Comparison of ENCODE assay signal across 9 cellular contexts in genomic region chr19:1267441-1268391, GRCh38. TPM values are rescaled to one million over a fixed set of nuclear protein-coding genes. Genes with fewer than 3 reads are reported as not detected.
DNase-seq lines count a peak whose midpoint lies in the region; ATAC-seq, FAIRE-seq and TF ChIP-seq lines count a peak whose summit lies in the region.
"Had no signal": no experiment of that assay in that cellular context is flagged by ENCODE, and none has a peak within 500 bp of the region (broad histone marks: within the 10 kb centered on the region; RNA-seq: fewer than 3 reads in every experiment).

No MANE protein-coding gene starts in this region.

- no peaks in the 10 kb centered on the region; the same call in 1 of the 2 replicates for H3K36me3 ChIP-seq in PC-3 (ENCODE audit: low read depth, low read length)
- peaks cover 3 to 17% (median 15%) of the 10 kb centered on the region in 3 donors for H3K36me3 ChIP-seq in pancreas

- H3K36me3 Mint-ChIP-seq in effector memory CD8-positive, alpha-beta T cell (ENCODE audit: insufficient read depth): peaks cover 62% of the 10 kb centered on the region

- no peak overlapping the region for H3K9ac ChIP-seq in PC-3 (ENCODE audit: low read length)

- POLR2A ChIA-PET in PC-3 (lab: Charles Lee; ENCODE audit: unreplicated experiment): no interaction called here

- H3K79me2 ChIP-seq in PC-3 (ENCODE audit: low read length): peaks cover 32% of the 10 kb centered on the region

- WGBS in pancreas, 2 donors: 45 to 48% methylated on average over 36 to 43 of the region's 43 CpGs

- H3K27me3 ChIP-seq in PC-3 (ENCODE audit: low read length) (no peaks in the 10 kb centered on the region), pancreas (no peaks in the 10 kb centered on the region)

- H3K27ac Mint-ChIP-seq in effector memory CD8-positive, alpha-beta T cell: peak overlapping the region; percentile 94 to 97

- peak overlapping the region; percentile 96 for H3K4me2 ChIP-seq in PC-3 (ENCODE audit: low read length)

- no peak for FAIRE-seq in pancreas (lab: Jason Lieb, UNC)
- no peak for FAIRE-seq in HTR-8/SVneo (lab: Jason Lieb, UNC)

- CTCF ChIA-PET in PC-3 (lab: Charles Lee): interaction anchor here (3.8 kb wide), 1 partner anchor 23 kb away, joined by 124 read pairs; no protein-coding TSS in a partner anchor

- peak overlapping the region; percentile 67; the same call in 1 of the 2 replicates for H2AFZ ChIP-seq in PC-3 (ENCODE audit: low read length)

- H3K27me3 Mint-ChIP-seq in effector memory CD8-positive, alpha-beta T cell: no peaks in the 10 kb centered on the region

- peaks cover 64% of the 10 kb centered on the region for H3K4me1 ChIP-seq in PC-3 (ENCODE audit: insufficient read depth, low read length)
- peaks cover 39 to 58% (median 43%) of the 10 kb centered on the region in 3 donors for H3K4me1 ChIP-seq in pancreas

- no peaks in the 10 kb centered on the region for H3K9me2 ChIP-seq in PC-3 (replicated peaks; ENCODE audit: low read length)

- intact Hi-C loops in PC-3 (cut with micrococcal nuclease) (no loop called here), pancreas (cut with DNase I) (loop anchor here in 1 of 3 donors (2.0 kb wide), 1 partner anchor 23 kb away; no protein-coding TSS in a partner anchor)

- H3K27ac ChIP-seq in PC-3 (ENCODE audit: low read length): no peak overlapping the region
- H3K27ac ChIP-seq in pancreas: peak overlapping the region in 1 of 4 donors; percentile 96

- DNase-seq in COLO668 (lab: John Stamatoyannopoulos, UW; ENCODE audit: unreplicated experiment): peak; percentile 34
- no peak for DNase-seq in PC-3
- DNase-seq in effector memory CD8-positive, alpha-beta T cell: no peak
- DNase-seq in pancreas: peak in 4 of 6 donors; percentile 58 to 72 (median 60)
- DNase-seq in A172 (ENCODE audit: low spot score): no peak
- DNase-seq in NCI-H446 treated with DMSO at 0.1 percent for 48 hours (lab: John Stamatoyannopoulos, UW): no peak
- DNase-seq in NCI-H1694 (lab: John Stamatoyannopoulos, UW): no peak
- no peak for DNase-seq in HTR-8/SVneo (ENCODE audit: insufficient read length, low spot score)
- DNase-seq: KBM-7 had no signal

- H3F3A ChIP-seq in PC-3 (ENCODE audit: low read length, unreplicated experiment): no peaks in the 10 kb centered on the region

- H3K9me3 ChIP-seq in PC-3 (ENCODE audit: low read length) (no peaks in the 10 kb centered on the region), pancreas (no peaks in the 10 kb centered on the region)

- peak overlapping the region; percentile 82 to 86 for H3K4me3 Mint-ChIP-seq in effector memory CD8-positive, alpha-beta T cell

- H3K4me3 ChIP-seq in PC-3 (ENCODE audit: low read length): peak overlapping the region; percentile 67
- H3K4me3 ChIP-seq in pancreas: peak overlapping the region in 2 of 4 donors; percentile 31 to 53

- TF ChIP-seq CTCF in PC-3 (conservative IDR thresholded peaks at IDR 0.05; ENCODE audit: low read depth, low read length): no peak
- TF ChIP-seq CTCF in pancreas (IDR thresholded peaks at IDR 0.05): no peak

- BruUV-seq in PC-3 (replicated peaks; lab: Mats Ljungman, UMichigan): no TSS peak

- ATAC-seq in PC-3 (no peak), pancreas (no peak)
- ATAC-seq in effector memory CD8-positive, alpha-beta T cell (replicated peaks): no peak

- peaks cover 56 to 58% of the 10 kb centered on the region in 2 donors for H3K4me1 Mint-ChIP-seq in effector memory CD8-positive, alpha-beta T cell (ENCODE audit: low read depth in 2 of 2)

- H3K9me3 Mint-ChIP-seq in effector memory CD8-positive, alpha-beta T cell: no peaks in the 10 kb centered on the region

- no peaks in the 10 kb centered on the region for H4K20me1 ChIP-seq in PC-3 (ENCODE audit: low read length)

RNA-seq across cellular contexts. Expression of gene CIRBP, which starts 1.4 kb away (rescaled TPM):
- total RNA-seq in PC-3 (2014; rRNA removed) (136 and 197 TPM in 2 replicates), pancreas (100 to 1,000 TPM; 232 to 607 (median 483) TPM)
- 1,000 to 10,000 TPM in 1 of 2 donors, 100 to 1,000 TPM in 1; 802 to 1,009 TPM for polyA plus RNA-seq in pancreas
- 124 and 266 TPM in 2 replicates for total RNA-seq in A172 (2014; rRNA removed; shearing (Covaris generic))

RNA-seq across cellular contexts. Expression of gene FAM174C, which starts 7.6 kb away (rescaled TPM):
- total RNA-seq in PC-3 (2014; rRNA removed) (110 and 133 TPM in 2 replicates), pancreas (10 to 100 TPM; 16.1 to 26.1 (median 22.9) TPM)
- 10 to 100 TPM; 69.8 to 83.4 TPM for polyA plus RNA-seq in pancreas
- 90.5 and 93.6 TPM in 2 replicates for total RNA-seq in A172 (2014; rRNA removed; shearing (Covaris generic))

RNA-seq across cellular contexts. Expression of gene EFNA2, which starts 18.0 kb away (rescaled TPM):
- total RNA-seq in PC-3 (2014; rRNA removed) (not detected in 2 replicates), pancreas (under 1 TPM in 2 of 6 donors, not detected in 4; 0.22 to 0.94 TPM)
- not detected for polyA plus RNA-seq in pancreas
- total RNA-seq in A172 (2014; rRNA removed; shearing (Covaris generic)): 9.1 and 9.9 TPM in 2 replicates

RNA-seq across cellular contexts. Expression of gene MIDN, which starts 19.3 kb away (rescaled TPM):
- total RNA-seq in PC-3 (2014; rRNA removed) (17.3 and 41.8 TPM in 2 replicates), pancreas (10 to 100 TPM; 32.1 to 78.0 (median 49.1) TPM)
- 10 to 100 TPM; 36.6 to 49.1 TPM for polyA plus RNA-seq in pancreas
- 7.0 and 19.2 TPM in 2 replicates for total RNA-seq in A172 (2014; rRNA removed; shearing (Covaris generic))

RNA-seq across cellular contexts. Expression of gene ATP5F1D, which starts 26.2 kb away (rescaled TPM):
- total RNA-seq in PC-3 (2014; rRNA removed): 102 and 187 TPM in 2 replicates
- 100 to 1,000 TPM in 5 of 6 donors, 10 to 100 TPM in 1; 97.3 to 192 (median 149) TPM for total RNA-seq in pancreas
- 100 to 1,000 TPM; 173 to 515 TPM for polyA plus RNA-seq in pancreas
- 42.2 and 78.9 TPM in 2 replicates for total RNA-seq in A172 (2014; rRNA removed; shearing (Covaris generic))

Comparison
In these comparisons a context has a peak if more than half of its experiments do, and no peak if none do; other contexts are left out.
1. DNase-seq: peak in COLO668 (single experiment) and pancreas (4 of 6); none in PC-3 (single experiment), effector memory CD8-positive, alpha-beta T cell (0 of 3), A172 (single experiment), NCI-H446 treated with DMSO at 0.1 percent for 48 hours (single experiment), NCI-H1694 (single experiment) and HTR-8/SVneo (single experiment).